Comparison of ENCODE assay signal across 8 cellular contexts in genomic region chr1:156860113-156860638, GRCh38. TPM values are rescaled to one million over a fixed set of nuclear protein-coding genes. Genes with fewer than 3 reads are reported as not detected.
DNase-seq lines count a peak whose midpoint lies in the region; ATAC-seq, FAIRE-seq and TF ChIP-seq lines count a peak whose summit lies in the region.

No MANE protein-coding gene starts in this region.

- peaks cover 55 to 87% (median 82%) of the 10 kb centered on the region in 4 experiments for H3K27me3 ChIP-seq in H1 (replicated peaks in 1 of 4; ENCODE audit: control insufficient read depth in 3 of 4, extremely low read depth in 1 of 4, insufficient read depth in 3 of 4, low read length in 3 of 4)

- H3K27ac Mint-ChIP-seq in activated CD4-positive, alpha-beta memory T cell treated with anti-CD3 and anti-CD28 coated beads for 36 hours: no peak overlapping the region

- no peak overlapping the region for H4K91ac ChIP-seq in H1 (replicated peaks; ENCODE audit: insufficient read length, low read length)

- no peak overlapping the region for H4K8ac ChIP-seq in H1 (ENCODE audit: extremely low read depth, insufficient read depth, low read length)

- peak; percentile 76 to 83 for TF ChIP-seq RAD21 in H1 (IDR thresholded peaks at IDR 0.05 in 1 of 2, conservative IDR thresholded peaks at IDR 0.05 in 1 of 2; ENCODE audit: low read depth in 2 of 2, low read length in 2 of 2)

- no peak overlapping the region for H2BK5ac ChIP-seq in H1 (ENCODE audit: low read depth, low read length)

- no peak overlapping the region for H2BK12ac ChIP-seq in H1 (ENCODE audit: low read depth, low read length)

- CTCF ChIA-PET in activated CD4-positive, alpha-beta memory T cell treated with anti-CD3 and anti-CD28 coated beads for 36 hours (lab: Charles Lee): interaction anchor here (0.7 to 8.6 kb wide), 43 partner anchors 9 to 216 kb away, joined by 3 to 252 read pairs (median 7); partner anchors contain the start of genes CRABP2, ISG20L2, METTL25B and PEAR1
- CTCF ChIA-PET in H1 (lab: Charles Lee; ENCODE audit: partially characterized antibody): interaction anchor here (0.6 to 25.2 kb wide), 40 partner anchors 11 to 965 kb away, joined by 3 to 719 read pairs (median 6); partner anchors contain the start of genes CRABP2, HDGF, ISG20L2 and LRRC71

- WGBS in H1 (ENCODE audit: extremely low coverage in 1 of 2, insufficient coverage in 1 of 2, insufficient read length in 1 of 2, insufficient replicate concordance in 2 of 2, low coverage in 1 of 2, low lambda C conversion rate in 2 of 2, missing lambda C conversion rate in 1 of 2), 2 experiments: 7% methylated on average over 32 of the region's 35 CpGs; no CpG with 5 or more reads in 1 of the 2 experiments

- H2BK120ac ChIP-seq in H1 (replicated peaks; ENCODE audit: low read depth, low read length): no peak overlapping the region

- peaks cover 0 to 2% (median 0%) of the 10 kb centered on the region in 4 experiments; a peak in 1 of 8 replicates for H3K36me3 ChIP-seq in H1 (ENCODE audit: control insufficient read depth in 2 of 4, insufficient read depth in 4 of 4, low read length in 3 of 4)

- H3K9ac ChIP-seq in H1 (replicated peaks in 1 of 4; ENCODE audit: extremely low read depth in 1 of 4, low read depth in 3 of 4, low read length in 3 of 4): no peak overlapping the region

- H3K4me3 Mint-ChIP-seq in activated CD4-positive, alpha-beta memory T cell treated with anti-CD3 and anti-CD28 coated beads for 36 hours: peak overlapping the region; percentile 68

- peak; percentile 99 for TF ChIP-seq CTCF in 22Rv1 (IDR thresholded peaks at IDR 0.05)
- peak; percentile 93 for TF ChIP-seq CTCF in GM12874 (IDR thresholded peaks at IDR 0.05; ENCODE audit: insufficient read depth, low read depth, low read length)
- TF ChIP-seq CTCF in H1 (IDR thresholded peaks at IDR 0.05; ENCODE audit: control extremely low read depth in 1 of 3, insufficient read depth in 1 of 3, low read depth in 1 of 3, low read length in 3 of 3): peak; percentile 67 to 80 (median 74)

- H3K4me2 ChIP-seq in H1 (ENCODE audit: insufficient read depth in 1 of 2, low read depth in 2 of 2, low read length in 2 of 2): peak overlapping the region; percentile 73 to 94

- H3K36me3 Mint-ChIP-seq in activated CD4-positive, alpha-beta memory T cell treated with anti-CD3 and anti-CD28 coated beads for 36 hours: no peaks in the 10 kb centered on the region

- intact Hi-C loops in activated CD4-positive, alpha-beta memory T cell treated with anti-CD3 and anti-CD28 coated beads for 36 hours (cut with micrococcal nuclease): loop anchor here (1.0 to 5.0 kb wide), 6 partner anchors 21 to 173 kb away; partner anchors contain the start of gene SH2D2A

- H2BK15ac ChIP-seq in H1 (ENCODE audit: low read length): no peak overlapping the region

- H3K14ac ChIP-seq in H1 (ENCODE audit: insufficient read length): no peak overlapping the region

- H4K20me1 ChIP-seq in H1 (replicated peaks in 1 of 2; ENCODE audit: control insufficient read depth in 1 of 2, insufficient read depth in 2 of 2, low read length in 2 of 2): peaks cover 1 to 10% of the 10 kb centered on the region in 2 experiments

- H3K79me1 ChIP-seq in H1 (ENCODE audit: low read depth, low read length): no peaks in the 10 kb centered on the region

- H3K27me3 Mint-ChIP-seq in activated CD4-positive, alpha-beta memory T cell treated with anti-CD3 and anti-CD28 coated beads for 36 hours: peaks cover 54% of the 10 kb centered on the region

- H3K79me2 ChIP-seq in H1 (ENCODE audit: control insufficient read depth in 1 of 2, insufficient read depth in 2 of 2, low read length in 2 of 2): no peaks in the 10 kb centered on the region

- H3K4me3 ChIP-seq in H1 (ENCODE audit: extremely low read depth in 1 of 4, insufficient read depth in 2 of 4, low read depth in 3 of 4, low read length in 4 of 4): peak overlapping the region; percentile 31 to 62 (median 58)

- H3K18ac ChIP-seq in H1 (ENCODE audit: extremely low read depth, low read length): no peak overlapping the region; the same call in none of the 2 replicates

- H3K9me3 ChIP-seq in H1 (ENCODE audit: insufficient read depth in 2 of 2, low read depth in 1 of 2, low read length in 1 of 2): no peaks in the 10 kb centered on the region

- H3K4me1 Mint-ChIP-seq in activated CD4-positive, alpha-beta memory T cell treated with anti-CD3 and anti-CD28 coated beads for 36 hours (ENCODE audit: low read depth): peaks cover 44% of the 10 kb centered on the region

- H2AK5ac ChIP-seq in H1 (ENCODE audit: low read depth, low read length): no peak overlapping the region

- ATAC-seq in GM21723 (IDR thresholded peaks at IDR 0.05; ENCODE audit: unreplicated experiment): no peak

- DNase-seq in NCI-H2171 (lab: John Stamatoyannopoulos, UW) (peak; percentile 33), H1 (ENCODE audit: low read depth in 1 of 2, low spot score in 2 of 2) (peak in 1 of 2 experiments; percentile 85), midbrain (lab: John Stamatoyannopoulos, UW) (peak; percentile 55)
- peak; percentile 66 for DNase-seq in activated CD4-positive, alpha-beta memory T cell treated with anti-CD3 and anti-CD28 coated beads for 36 hours
- DNase-seq in stimulated activated CD8-positive, alpha-beta memory T cell treated with anti-CD3 and anti-CD28 coated beads, Interleukin-7, amount 100 ng/mL, for 24 hours (ENCODE audit: low read depth): peak; percentile 22

- H2AFZ ChIP-seq in H1 (ENCODE audit: low read length): peak overlapping the region; percentile 66; the same call in 1 of the 2 replicates

- no peaks in the 10 kb centered on the region for H3K9me3 Mint-ChIP-seq in activated CD4-positive, alpha-beta memory T cell treated with anti-CD3 and anti-CD28 coated beads for 36 hours

- no peak for TF ChIP-seq POLR2A in H1 (IDR thresholded peaks at IDR 0.05; ENCODE audit: control extremely low read depth in 1 of 2, low read depth in 2 of 2, low read length in 2 of 2)

- H2BK20ac ChIP-seq in H1 (ENCODE audit: low read length): no peak overlapping the region

- no peak for TF ChIP-seq EP300 in H1 (IDR thresholded peaks at IDR 0.05; ENCODE audit: borderline replicate concordance in 1 of 2, low read depth in 2 of 2, low read length in 2 of 2)

- peaks cover 0 to 15% (median 9%) of the 10 kb centered on the region in 4 experiments; a peak in 6 of 7 replicates for H3K4me1 ChIP-seq in H1 (replicated peaks in 1 of 4; ENCODE audit: control insufficient read depth in 3 of 4, insufficient read depth in 4 of 4, low read length in 3 of 4)

- H3K27ac ChIP-seq in 22Rv1: no peak overlapping the region
- H3K27ac ChIP-seq in H1 (ENCODE audit: low read depth, low read length): no peak overlapping the region

- no peak overlapping the region for H3K23ac ChIP-seq in H1 (ENCODE audit: insufficient read length)

- H3K56ac ChIP-seq in H1 (replicated peaks; ENCODE audit: insufficient read length, low read depth, low read length): no peak overlapping the region

- peaks cover 19% of the 10 kb centered on the region; the same call in 1 of the 2 replicates for H3K23me2 ChIP-seq in H1 (ENCODE audit: low read depth, low read length)

- no peak overlapping the region for H3K4ac ChIP-seq in H1 (replicated peaks; ENCODE audit: insufficient read length, low read depth, low read length)

- POLR2A ChIA-PET in activated CD4-positive, alpha-beta memory T cell treated with anti-CD3 and anti-CD28 coated beads for 36 hours (lab: Charles Lee): interaction anchor here (0.9 to 3.9 kb wide), 8 partner anchors 13 to 64 kb away, joined by 3 to 29 read pairs (median 8); no protein-coding TSS in a partner anchor
- POLR2A ChIA-PET in H1 (lab: Charles Lee; ENCODE audit: partially characterized antibody): interaction anchor here (0.6 to 2.5 kb wide), 19 partner anchors 11 to 169 kb away, joined by 3 to 7 read pairs (median 3); partner anchors contain the start of gene MRPL24

- no peak overlapping the region for H4K5ac ChIP-seq in H1 (ENCODE audit: insufficient read length, low read depth, low read length)

- FAIRE-seq in H1 (lab: Jason Lieb, UNC): no peak

RNA-seq across cellular contexts. Expression of gene NTRK1, which starts 0.5 kb away (rescaled TPM):
- 1 to 10 TPM; 6.4 to 6.7 TPM for total RNA-seq in activated CD4-positive, alpha-beta memory T cell treated with anti-CD3 and anti-CD28 coated beads for 36 hours
- total RNA-seq in H1 (2021; fragmentation: NEBNext Ultra II Directional; extraction: Animal tissue kit (Norgen Biotek cat#: 25700)): 0.24 and 0.27 TPM in 2 replicates
- polyA plus RNA-seq in H1 (2011; rRNA removed): 0.12 and 0.13 TPM in 2 replicates
- polyA plus RNA-seq in H1 (2011; cell fraction: cytosol; rRNA removed): 0.06 TPM
- polyA plus RNA-seq in H1 (2011; cell fraction: nucleus; rRNA removed): 0.74 TPM
- polyA plus RNA-seq in H1 (2012, experiment 1 of 2): 0.05 to 0.15 TPM (median 0.13 TPM) in 3 of 4 replicates, not detected in the other
- 0.05 TPM for polyA plus RNA-seq in H1 (2012, experiment 2 of 2)
- 0.18 TPM for polyA plus RNA-seq in H1 (2013, experiment 1 of 2)
- polyA plus RNA-seq in H1 (2013, experiment 2 of 2): 0.06 TPM
- polyA minus RNA-seq in H1 (2011; rRNA and poly(A)+ RNA removed): 0.12 and 0.13 TPM in 2 replicates
- not detected for polyA minus RNA-seq in H1 (2011; cell fraction: cytosol; rRNA and poly(A)+ RNA removed)
- not detected for polyA minus RNA-seq in H1 (2011; cell fraction: nucleus; rRNA and poly(A)+ RNA removed)

RNA-seq across cellular contexts. Expression of gene INSRR, which starts 1.3 kb away (rescaled TPM):
- under 1 TPM; 0.05 to 0.14 TPM for total RNA-seq in activated CD4-positive, alpha-beta memory T cell treated with anti-CD3 and anti-CD28 coated beads for 36 hours
- total RNA-seq in H1 (2021; fragmentation: NEBNext Ultra II Directional; extraction: Animal tissue kit (Norgen Biotek cat#: 25700)): not detected in 2 replicates
- polyA plus RNA-seq in H1 (2011; rRNA removed): 0.02 TPM in 2 replicates
- not detected for polyA plus RNA-seq in H1 (2011; cell fraction: cytosol; rRNA removed)
- 0.17 TPM for polyA plus RNA-seq in H1 (2011; cell fraction: nucleus; rRNA removed)
- 0.03 to 0.04 TPM in 2 of 4 replicates, not detected in the others for polyA plus RNA-seq in H1 (2012, experiment 1 of 2)
- polyA plus RNA-seq in H1 (2012, experiment 2 of 2): 0.03 TPM
- polyA plus RNA-seq in H1 (2013, experiment 1 of 2): not detected
- under 0.01 TPM for polyA plus RNA-seq in H1 (2013, experiment 2 of 2)
- 0.07 TPM in 1 of 2 replicates, not detected in the other for polyA minus RNA-seq in H1 (2011; rRNA and poly(A)+ RNA removed)
- polyA minus RNA-seq in H1 (2011; cell fraction: cytosol; rRNA and poly(A)+ RNA removed): not detected
- 0.10 TPM for polyA minus RNA-seq in H1 (2011; cell fraction: nucleus; rRNA and poly(A)+ RNA removed)

RNA-seq across cellular contexts. Expression of gene PEAR1, which starts 33.3 kb away (rescaled TPM):
- not detected for total RNA-seq in activated CD4-positive, alpha-beta memory T cell treated with anti-CD3 and anti-CD28 coated beads for 36 hours
- 0.71 and 0.82 TPM in 2 replicates for total RNA-seq in H1 (2021; fragmentation: NEBNext Ultra II Directional; extraction: Animal tissue kit (Norgen Biotek cat#: 25700))
- polyA plus RNA-seq in H1 (2011; rRNA removed): 0.63 and 0.77 TPM in 2 replicates
- polyA plus RNA-seq in H1 (2011; cell fraction: cytosol; rRNA removed): 0.44 TPM
- polyA plus RNA-seq in H1 (2011; cell fraction: nucleus; rRNA removed): 3.3 TPM
- polyA plus RNA-seq in H1 (2012, experiment 1 of 2): 0.26 to 0.88 TPM (median 0.65 TPM) in 4 replicates
- polyA plus RNA-seq in H1 (2012, experiment 2 of 2): 0.39 TPM
- 0.53 TPM for polyA plus RNA-seq in H1 (2013, experiment 1 of 2)
- polyA plus RNA-seq in H1 (2013, experiment 2 of 2): 0.42 TPM
- 0.13 and 0.22 TPM in 2 replicates for polyA minus RNA-seq in H1 (2011; rRNA and poly(A)+ RNA removed)
- polyA minus RNA-seq in H1 (2011; cell fraction: cytosol; rRNA and poly(A)+ RNA removed): 0.37 TPM
- 1.5 TPM for polyA minus RNA-seq in H1 (2011; cell fraction: nucleus; rRNA and poly(A)+ RNA removed)

RNA-seq across cellular contexts. Expression of gene SH2D2A, which starts 43.5 kb away (rescaled TPM):
- total RNA-seq in activated CD4-positive, alpha-beta memory T cell treated with anti-CD3 and anti-CD28 coated beads for 36 hours: 100 to 1,000 TPM; 280 to 294 TPM
- total RNA-seq in H1 (2021; fragmentation: NEBNext Ultra II Directional; extraction: Animal tissue kit (Norgen Biotek cat#: 25700)): 3.3 and 4.5 TPM in 2 replicates
- polyA plus RNA-seq in H1 (2011; rRNA removed): 7.9 and 13.7 TPM in 2 replicates
- 10.1 TPM for polyA plus RNA-seq in H1 (2011; cell fraction: cytosol; rRNA removed)
- polyA plus RNA-seq in H1 (2011; cell fraction: nucleus; rRNA removed): 8.8 TPM
- polyA plus RNA-seq in H1 (2012, experiment 1 of 2): 3.1 to 8.0 TPM (median 5.5 TPM) in 4 replicates
- polyA plus RNA-seq in H1 (2012, experiment 2 of 2): 4.7 TPM
- 5.7 TPM for polyA plus RNA-seq in H1 (2013, experiment 1 of 2)
- polyA plus RNA-seq in H1 (2013, experiment 2 of 2): 5.3 TPM
- polyA minus RNA-seq in H1 (2011; rRNA and poly(A)+ RNA removed): 0.57 and 0.78 TPM in 2 replicates
- polyA minus RNA-seq in H1 (2011; cell fraction: cytosol; rRNA and poly(A)+ RNA removed): 5.1 TPM
- 4.6 TPM for polyA minus RNA-seq in H1 (2011; cell fraction: nucleus; rRNA and poly(A)+ RNA removed)
